ENCODE assay signal across 11 cellular contexts in genomic region chr12:122982494-122982850, GRCh38. TPM values are rescaled to one million over a fixed set of nuclear protein-coding genes. Genes with fewer than 3 reads are reported as not detected.
A peak's percentile ranks its signal among the peaks of the same experiment; 100 is the strongest.
DNase-seq lines count a peak whose midpoint lies in the region; ATAC-seq and TF ChIP-seq lines count a peak whose summit lies in the region.
"Had no signal": no experiment of that assay in that cellular context is flagged by ENCODE, and none has a peak within 500 bp of the region (broad histone marks: within the 10 kb centered on the region; RNA-seq: fewer than 3 reads in every experiment).

No MANE protein-coding gene starts in this region.

- ATAC-seq in GM21723 (IDR thresholded peaks at IDR 0.05; ENCODE audit: unreplicated experiment) (no peak), HG03571 (IDR thresholded peaks at IDR 0.05; ENCODE audit: unreplicated experiment) (no peak)

- no peak for DNase-seq in CD14-positive monocyte (ENCODE audit: low spot score)
- no peak for DNase-seq in coronary artery (ENCODE audit: low spot score)
- DNase-seq in activated CD4-positive, CD25-positive, alpha-beta regulatory T cell treated with anti-CD3 and anti-CD28 coated beads, Interleukin-2, amount 50 U/mL, for 72 hours, result no peak
- no peak for DNase-seq in AML-193 (lab: John Stamatoyannopoulos, UW)
- DNase-seq: amniotic stem cell, NCI-H1417 had no signal

- H3K27ac Mint-ChIP-seq in CD14-positive monocyte, result peak overlapping the region in 5 of 7 donors; percentile 24 to 57 (median 42)

- peaks cover 26% of the 10 kb centered on the region for H3K4me1 ChIP-seq in Loucy (ENCODE audit: insufficient read depth, low read length, poor library complexity, severe bottlenecking)
- peaks cover 45 to 61% of the 10 kb centered on the region in 2 experiments for H3K4me1 ChIP-seq in neutrophil (ENCODE audit: control insufficient read depth in 1 of 2, insufficient read depth in 1 of 2, low read depth in 1 of 2, low read length in 1 of 2)

- no peaks in the 10 kb centered on the region for H3K9me3 Mint-ChIP-seq in CD14-positive monocyte

- TF ChIP-seq CTCF in CD14-positive monocyte (IDR thresholded peaks at IDR 0.05) (no peak), Loucy (conservative IDR thresholded peaks at IDR 0.05; ENCODE audit: low read length) (no peak), coronary artery (IDR thresholded peaks at IDR 0.05) (no peak), neutrophil (IDR thresholded peaks at IDR 0.05) (no peak)

- peaks cover 13 to 25% of the 10 kb centered on the region in 2 donors for H3K36me3 Mint-ChIP-seq in CD14-positive monocyte

- no peak overlapping the region for H2AFZ ChIP-seq in Loucy (ENCODE audit: low read length)

- H3K4me3 ChIP-seq in Loucy (ENCODE audit: low read length, poor library complexity, severe bottlenecking) (peak overlapping the region; percentile 94), coronary artery (peak overlapping the region; percentile 88), neutrophil (ENCODE audit: low read depth in 1 of 2, low read length in 1 of 2) (no peak overlapping the region)

- no peaks in the 10 kb centered on the region for H3F3A ChIP-seq in Loucy (ENCODE audit: low read depth)

- peaks cover 58% of the 10 kb centered on the region for H3K79me2 ChIP-seq in Loucy (ENCODE audit: insufficient read depth, low read length)

- peak overlapping the region in 1 of 2 donors; percentile 24 for H3K4me3 Mint-ChIP-seq in CD14-positive monocyte

- H3K27me3 Mint-ChIP-seq in CD14-positive monocyte (ENCODE audit: low read depth in 3 of 3), result no peaks in the 10 kb centered on the region

- H3K9me3 ChIP-seq in Loucy (ENCODE audit: insufficient read depth, low read depth, low read length) (no peaks in the 10 kb centered on the region), neutrophil (no peaks in the 10 kb centered on the region)

- no peaks in the 10 kb centered on the region for H3K9me2 ChIP-seq in Loucy (replicated peaks; ENCODE audit: low read depth, low read length)

- H3K4me1 Mint-ChIP-seq in CD14-positive monocyte, result peaks cover 58% of the 10 kb centered on the region

- H3K27me3 ChIP-seq in Loucy (ENCODE audit: insufficient read depth, low read length, poor library complexity, severe bottlenecking) (no peaks in the 10 kb centered on the region), neutrophil (no peaks in the 10 kb centered on the region)

- H3K36me3 ChIP-seq in Loucy (ENCODE audit: insufficient read depth, low read length) (0 out of 2 replicates have a peak, but pooled peaks cover 5% of the 10 kb centered on the region), neutrophil (peaks cover 29% of the 10 kb centered on the region)

- H3K27ac ChIP-seq in coronary artery (peak overlapping the region; percentile 83 to 87), neutrophil (peak overlapping the region; percentile 33)
- H3K27ac ChIP-seq: SK-N-MC had no signal

- peak overlapping the region; percentile 99 for H3K4me2 ChIP-seq in Loucy (ENCODE audit: low read depth, low read length, poor library complexity, severe bottlenecking)

- peak overlapping the region; percentile 90 for H3K9ac ChIP-seq in Loucy (ENCODE audit: low read depth, low read length, poor library complexity, severe bottlenecking)

- H4K20me1 ChIP-seq in Loucy (ENCODE audit: insufficient read depth, low read length, poor library complexity, severe bottlenecking), result peaks cover 29% of the 10 kb centered on the region

- intact Hi-C loops in CD14-positive monocyte (cut with micrococcal nuclease), result no loop called here

RNA-seq across cellular contexts. Expression of gene ARL6IP4, which starts 2.0 kb away (rescaled TPM):
- polyA plus RNA-seq in CD14-positive monocyte, result 100 to 1,000 TPM; 152 to 167 TPM

RNA-seq across cellular contexts. Expression of gene OGFOD2, which starts 7.4 kb away (rescaled TPM):
- 10 to 100 TPM; 13.0 to 13.6 TPM for polyA plus RNA-seq in CD14-positive monocyte

RNA-seq across cellular contexts. Expression of gene ABCB9, which starts 16.2 kb away (rescaled TPM):
- under 1 TPM; 0.14 to 0.22 TPM for polyA plus RNA-seq in CD14-positive monocyte

Comparison
In these comparisons a context has a peak if more than half of its experiments do, and no peak if none do; other contexts are left out.
1. H3K4me3 ChIP-seq: peak in Loucy (single experiment) and coronary artery (single experiment); none in neutrophil (0 of 2).